ENCODE assay signal across 8 cellular contexts in genomic region chr15:67124911-67125588, GRCh38. TPM values are rescaled to one million over a fixed set of nuclear protein-coding genes. Genes with fewer than 3 reads are reported as not detected.
DNase-seq lines count a peak whose midpoint lies in the region; ATAC-seq and TF ChIP-seq lines count a peak whose summit lies in the region.

No MANE protein-coding gene starts in this region.

- CTCF ChIA-PET in HCT116 (lab: Charles Lee), result interaction anchor here (0.8 to 2.3 kb wide), 7 partner anchors 8 to 179 kb away, joined by 3 to 7 read pairs (median 3); no protein-coding TSS in a partner anchor
- CTCF ChIA-PET in activated CD4-positive, alpha-beta memory T cell treated with anti-CD3 and anti-CD28 coated beads, Interleukin-2, amount 10 ng/mL, durations not matched to agents 7 days and 5 days (lab: Charles Lee), result interaction anchor here (1.3 kb wide), 1 partner anchor 13 kb away, joined by 3 read pairs; no protein-coding TSS in a partner anchor

- H3K27ac Mint-ChIP-seq in activated CD4-positive, alpha-beta memory T cell treated with anti-CD3 and anti-CD28 coated beads, Interleukin-2, amount 10 ng/mL, durations not matched to agents 7 days and 5 days, result peak overlapping the region; percentile 57

- peaks cover 54% of the 10 kb centered on the region for H3K36me3 Mint-ChIP-seq in activated CD4-positive, alpha-beta memory T cell treated with anti-CD3 and anti-CD28 coated beads, Interleukin-2, amount 10 ng/mL, durations not matched to agents 7 days and 5 days (ENCODE audit: low read depth)

- peaks cover 0 to 18% of the 10 kb centered on the region in 2 experiments; a peak in 2 of 4 replicates for H3K36me3 ChIP-seq in HCT116 (ENCODE audit: control insufficient read depth in 1 of 2, insufficient read depth in 2 of 2, low read length in 2 of 2)
- no peaks in the 10 kb centered on the region for H3K36me3 ChIP-seq in MM.1S (replicated peaks; ENCODE audit: insufficient read depth, low read length)

- peak; percentile 74 for ATAC-seq in HCT116
- peak; percentile 13 for ATAC-seq in left ventricle myocardium superior
- ATAC-seq in GM21526 (IDR thresholded peaks at IDR 0.05; ENCODE audit: low FRiP score, unreplicated experiment), result no peak
- no peak for ATAC-seq in HG03521 (IDR thresholded peaks at IDR 0.05; ENCODE audit: unreplicated experiment)

- H3K27me3 Mint-ChIP-seq in activated CD4-positive, alpha-beta memory T cell treated with anti-CD3 and anti-CD28 coated beads, Interleukin-2, amount 10 ng/mL, durations not matched to agents 7 days and 5 days, result no peaks in the 10 kb centered on the region

- H3K27ac ChIP-seq in HCT116 (ENCODE audit: low read depth, low read length) (peak overlapping the region; percentile 72), skin epidermis (peak overlapping the region in 20 of 21 experiments; percentile 16 to 93 (median 58)), MM.1S (ENCODE audit: low read length) (no peak overlapping the region)

- TF ChIP-seq POLR2A in HCT116 (IDR thresholded peaks at IDR 0.05; ENCODE audit: borderline replicate concordance, extremely low read depth, insufficient read depth, insufficient read length), result no peak

- H2AFZ ChIP-seq in HCT116 (ENCODE audit: low read depth, low read length, poor library complexity, severe bottlenecking) (no peak overlapping the region), MM.1S (ENCODE audit: low read length) (no peak overlapping the region)

- H3K27me3 ChIP-seq in HCT116 (ENCODE audit: insufficient read depth, low read length), result no peaks in the 10 kb centered on the region
- H3K27me3 ChIP-seq in MM.1S (replicated peaks; ENCODE audit: insufficient read depth, low read length), result no peaks in the 10 kb centered on the region

- no peak for TF ChIP-seq RAD21 in HCT116 (IDR thresholded peaks at IDR 0.05; ENCODE audit: low read depth)

- intact Hi-C loops in HCT116 (cut with micrococcal nuclease) (loop anchor here (1.0 to 5.0 kb wide), 4 partner anchors 25 to 83 kb away; no protein-coding TSS in a partner anchor), left ventricle myocardium superior (cut with micrococcal nuclease) (no loop called here)

- H3K9me2 ChIP-seq in HCT116 (ENCODE audit: insufficient read depth) (no peaks in the 10 kb centered on the region), MM.1S (replicated peaks; ENCODE audit: insufficient read depth, low read length) (no peaks in the 10 kb centered on the region)

- RAD21 ChIA-PET in HCT116 (lab: Charles Lee; ENCODE audit: low non-redundant PET in 1 of 2, low total read pairs in 2 of 2, uncharacterized antibody in 2 of 2, unreplicated experiment in 2 of 2), result interaction anchor here in 1 of 2 experiments (1.0 to 1.5 kb wide), 2 partner anchors 18 to 59 kb away, joined by 3 read pairs; partner anchors contain the start of gene SMAD3

- no peaks in the 10 kb centered on the region for H3K9me3 Mint-ChIP-seq in activated CD4-positive, alpha-beta memory T cell treated with anti-CD3 and anti-CD28 coated beads, Interleukin-2, amount 10 ng/mL, durations not matched to agents 7 days and 5 days

- H3K4me3 ChIP-seq in HCT116 (replicated peaks in 1 of 2; ENCODE audit: low read depth in 1 of 2, low read length in 2 of 2) (peak overlapping the region; percentile 11 to 44; a peak in 3 of 4 replicates), skin epidermis (no peak overlapping the region), MM.1S (ENCODE audit: low read length) (no peak overlapping the region)

- H3K4me1 Mint-ChIP-seq in activated CD4-positive, alpha-beta memory T cell treated with anti-CD3 and anti-CD28 coated beads, Interleukin-2, amount 10 ng/mL, durations not matched to agents 7 days and 5 days, result peaks cover 91% of the 10 kb centered on the region

- no TSS peak for BruUV-seq in HCT116 (replicated peaks; lab: Mats Ljungman, UMichigan)

- no peak for TF ChIP-seq CTCF in HCT116 (IDR thresholded peaks at IDR 0.05 in 2 of 3, conservative IDR thresholded peaks at IDR 0.05 in 1 of 3; ENCODE audit: borderline replicate concordance in 1 of 3, insufficient read depth in 1 of 3, low read depth in 2 of 3, low read length in 2 of 3)
- TF ChIP-seq CTCF in MM.1S (IDR thresholded peaks at IDR 0.05; ENCODE audit: low read length), result no peak

- H4K20me1 ChIP-seq in HCT116 (ENCODE audit: insufficient read depth) (no peaks in the 10 kb centered on the region), MM.1S (ENCODE audit: insufficient read depth, low read length) (no peaks in the 10 kb centered on the region)

- DNase-seq in HCT116 (ENCODE audit: low read depth, low spot score), result peak; percentile 88
- DNase-seq in activated CD4-positive, alpha-beta memory T cell treated with anti-CD3 and anti-CD28 coated beads, Interleukin-2, amount 10 ng/mL, durations not matched to agents 7 days and 5 days, result no peak
- no peak for DNase-seq in left ventricle myocardium superior
- no peak for DNase-seq in epidermal melanocyte (ENCODE audit: insufficient read length, low spot score)
- DNase-seq in MM.1S, result no peak

- no peaks in the 10 kb centered on the region for H3K9me3 ChIP-seq in HCT116 (ENCODE audit: control insufficient read depth in 1 of 2, insufficient read depth in 1 of 2, low read depth in 1 of 2, low read length in 2 of 2)
- H3K9me3 ChIP-seq in MM.1S (replicated peaks; ENCODE audit: insufficient read depth, low read length), result no peaks in the 10 kb centered on the region

- H3K4me1 ChIP-seq in HCT116 (ENCODE audit: control insufficient read depth in 1 of 2, insufficient read depth in 2 of 2, low read length in 2 of 2) (peaks cover 82 to 98% of the 10 kb centered on the region in 2 experiments), MM.1S (ENCODE audit: low read length) (no peaks in the 10 kb centered on the region)

- no peak overlapping the region for H3K4me3 Mint-ChIP-seq in activated CD4-positive, alpha-beta memory T cell treated with anti-CD3 and anti-CD28 coated beads, Interleukin-2, amount 10 ng/mL, durations not matched to agents 7 days and 5 days

- POLR2A ChIA-PET in HCT116 (lab: Charles Lee), result interaction anchor here (0.8 to 3.2 kb wide), 17 partner anchors 9 to 83 kb away, joined by 3 to 23 read pairs (median 5); partner anchors contain the start of gene SMAD3
- POLR2A ChIA-PET in activated CD4-positive, alpha-beta memory T cell treated with anti-CD3 and anti-CD28 coated beads, Interleukin-2, amount 10 ng/mL, durations not matched to agents 7 days and 5 days (lab: Charles Lee), result interaction anchor here (4.2 to 9.8 kb wide), 3 partner anchors 9 to 22 kb away, joined by 17 to 117 read pairs (median 47); no protein-coding TSS in a partner anchor

- H3K9ac ChIP-seq in HCT116 (ENCODE audit: low read length), result peak overlapping the region; percentile 70
- no peak overlapping the region for H3K9ac ChIP-seq in MM.1S (ENCODE audit: low read length)

- H3F3A ChIP-seq in MM.1S (ENCODE audit: insufficient read depth, low read length), result no peaks in the 10 kb centered on the region

- peak overlapping the region; percentile 77 for H3K4me2 ChIP-seq in HCT116 (ENCODE audit: low read length)
- H3K4me2 ChIP-seq in MM.1S (ENCODE audit: low read depth, low read length), result no peak overlapping the region

- peaks cover 99% of the 10 kb centered on the region for H3K79me2 ChIP-seq in HCT116 (ENCODE audit: insufficient read depth, low read length)
- H3K79me2 ChIP-seq in MM.1S (ENCODE audit: low read length), result peaks cover 15% of the 10 kb centered on the region

TF ChIP-seq in HCT116, 20 proteins besides CTCF, POLR2A, EP300 and RAD21:
- TF ChIP-seq POLR2AphosphoS5 (IDR thresholded peaks at IDR 0.05; ENCODE audit: low read depth, low read length) (0 out of 2 replicates have a peak, but pooled peaks have one; percentile 19), ZFX (IDR thresholded peaks at IDR 0.05) (peak; percentile 28; the same call in 1 of the 2 replicates), EZH2phosphoT487 (IDR thresholded peaks at IDR 0.05; ENCODE audit: borderline replicate concordance) (no peak)

RNA-seq across cellular contexts. Expression of gene SMAD3, which starts 59.6 kb away (rescaled TPM):
- total RNA-seq in HCT116 (2021; ENCODE audit: unreplicated experiment) (89.2 TPM), left ventricle myocardium superior (16.7 TPM)
- polyA plus RNA-seq in HCT116 (2012), result 54.4 and 57.6 TPM in 2 replicates
- 100 to 1,000 TPM; 145 to 148 TPM for total RNA-seq in activated CD4-positive, alpha-beta memory T cell treated with anti-CD3 and anti-CD28 coated beads, Interleukin-2, amount 10 ng/mL, durations not matched to agents 7 days and 5 days

Comparison
In these comparisons a context has a peak if more than half of its experiments do, and no peak if none do; other contexts are left out.
1. ATAC-seq: peak in HCT116 (single experiment) and left ventricle myocardium superior (single experiment); none in GM21526 (single experiment) and HG03521 (single experiment).
2. H3K4me3 ChIP-seq: peak in HCT116 (2 of 2); none in skin epidermis (0 of 7) and MM.1S (single experiment).